23 cellular contexts compared by ENCODE assay signal in the genomic region with DNA sequence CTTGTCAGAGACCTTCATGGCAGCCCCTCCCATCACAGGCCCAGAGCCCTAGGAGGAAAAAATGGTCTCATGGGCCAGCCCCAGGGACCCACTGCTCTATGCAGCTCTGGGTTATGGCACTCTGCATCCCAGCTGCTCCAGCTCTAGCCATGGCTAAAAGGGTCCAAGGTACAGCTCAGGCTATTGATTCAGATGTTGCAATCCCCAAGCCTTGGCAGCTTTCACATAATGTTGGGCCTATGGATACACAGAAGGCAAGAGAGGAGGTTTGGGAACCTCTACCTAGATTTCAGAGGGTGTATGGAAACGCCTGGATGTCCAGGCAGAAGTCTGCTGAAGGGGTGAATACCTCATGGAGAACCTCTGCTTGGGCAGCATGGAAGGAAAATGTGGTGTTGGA.
A peak's percentile ranks its signal among the peaks of the same experiment; 100 is the strongest.
DNase-seq lines count a peak whose midpoint lies in the region; ATAC-seq and TF ChIP-seq lines count a peak whose summit lies in the region.
"Had no signal": no experiment of that assay in that cellular context is flagged by ENCODE, and none has a peak within 500 bp of the region (broad histone marks: within the 10 kb centered on the region; RNA-seq: fewer than 3 reads in every experiment).

No MANE protein-coding gene starts in this region.

- H3K27me3 ChIP-seq in liver (ENCODE audit: control insufficient read depth in 4 of 4, insufficient read depth in 4 of 4, low read length in 3 of 4): no peaks in the 10 kb centered on the region
- H3K27me3 ChIP-seq: BLaER1 treated with 17β-estradiol and CSF1 and Interleukin-3, amounts not matched to agents 10 nM and 100 nM had no signal

- H3K4me1 Mint-ChIP-seq in activated naive CD8-positive, alpha-beta T cell treated with anti-CD3 and anti-CD28 coated beads, Interleukin-2, amount 50 U/mL, for 24 hours: no peaks in the 10 kb centered on the region
- H3K4me1 Mint-ChIP-seq in Calu3 (ENCODE audit: low read depth, unreplicated experiment): no peaks in the 10 kb centered on the region
- H3K4me1 Mint-ChIP-seq: B cell had no signal

- H3K9me3 ChIP-seq in HEK293 (ENCODE audit: control insufficient read depth, insufficient read depth, low read depth, low read length) (no peaks in the 10 kb centered on the region), liver (ENCODE audit: control insufficient read depth in 4 of 4, low read length in 3 of 4) (peaks cover 0 to 4% (median 0%) of the 10 kb centered on the region in 4 donors)
- H3K9me3 ChIP-seq: Caco-2 had no signal

- no peak overlapping the region for H3K4me3 Mint-ChIP-seq in activated naive CD8-positive, alpha-beta T cell treated with anti-CD3 and anti-CD28 coated beads, Interleukin-2, amount 50 U/mL, for 24 hours
- H3K4me3 Mint-ChIP-seq in Calu3 (ENCODE audit: low read depth, unreplicated experiment): no peak overlapping the region
- H3K4me3 Mint-ChIP-seq: B cell; CD4-positive, alpha-beta T cell; CD8-positive, alpha-beta T cell had no signal

- no peaks in the 10 kb centered on the region for H3K4me1 ChIP-seq in HEK293 (ENCODE audit: control insufficient read depth, insufficient read depth, low read length)
- H3K4me1 ChIP-seq in liver (ENCODE audit: control insufficient read depth in 4 of 4, insufficient read depth in 4 of 4, low read length in 3 of 4): no peaks in the 10 kb centered on the region
- H3K4me1 ChIP-seq: A549; BLaER1 treated with 17β-estradiol and CSF1 and Interleukin-3, amounts not matched to agents 10 nM and 100 nM; Caco-2 had no signal

- H3K36me3 ChIP-seq in HEK293 (ENCODE audit: control insufficient read depth in 2 of 2, insufficient read depth in 1 of 2, low read length in 2 of 2) (no peaks in the 10 kb centered on the region), liver (ENCODE audit: control insufficient read depth in 4 of 4, insufficient read depth in 3 of 4, low read depth in 1 of 4, low read length in 3 of 4) (no peaks in the 10 kb centered on the region)
- H3K36me3 ChIP-seq: BLaER1 treated with 17β-estradiol and CSF1 and Interleukin-3, amounts not matched to agents 10 nM and 100 nM had no signal

- DNase-seq in left lobe of liver (ENCODE audit: low spot score) (peak; percentile 69), iPS-NIHi11 (ENCODE audit: low spot score) (no peak), Calu3 (no peak)
- DNase-seq in activated naive CD8-positive, alpha-beta T cell treated with anti-CD3 and anti-CD28 coated beads, Interleukin-2, amount 50 U/mL, for 24 hours: no peak
- DNase-seq: AML-193; Caco-2; CD4-positive, alpha-beta T cell; CD8-positive, alpha-beta T cell; DMS 273 treated with DMSO at 0.1 percent for 48 hours; DMS153; DMS53; DMS79; DND-41; EL; GDM1 had no signal

- H3K9ac ChIP-seq in liver (ENCODE audit: low read depth in 1 of 2, low read length in 2 of 2): no peak overlapping the region
- H3K9ac ChIP-seq: BLaER1 treated with 17β-estradiol and CSF1 and Interleukin-3, amounts not matched to agents 10 nM and 100 nM had no signal

- 30% methylated on average over 1 of the region's 1 CpG for WGBS in liver

- POLR2A ChIA-PET in HEK293 (lab: Yijun Ruan, JAX): no interaction called here

- peaks cover 19% of the 10 kb centered on the region for H3K9me3 Mint-ChIP-seq in activated naive CD8-positive, alpha-beta T cell treated with anti-CD3 and anti-CD28 coated beads, Interleukin-2, amount 50 U/mL, for 24 hours
- peaks cover 6% of the 10 kb centered on the region for H3K9me3 Mint-ChIP-seq in Calu3 (ENCODE audit: low read depth, unreplicated experiment)

- no TSS peak for BruUV-seq in Calu3 (replicated peaks; lab: Mats Ljungman, UMichigan)

- CTCF ChIA-PET in HEK293 (lab: Yijun Ruan, JAX) (no interaction called here), Calu3 (lab: Charles Lee) (no interaction called here)

- no peaks in the 10 kb centered on the region for H3K36me3 Mint-ChIP-seq in activated naive CD8-positive, alpha-beta T cell treated with anti-CD3 and anti-CD28 coated beads, Interleukin-2, amount 50 U/mL, for 24 hours (ENCODE audit: low read depth)
- no peaks in the 10 kb centered on the region for H3K36me3 Mint-ChIP-seq in Calu3 (ENCODE audit: insufficient read depth, unreplicated experiment)
- H3K36me3 Mint-ChIP-seq: CD8-positive, alpha-beta T cell had no signal

- H3K27ac ChIP-seq in HEK293 (ENCODE audit: extremely low read depth, low read depth, low read length) (no peak overlapping the region), liver (ENCODE audit: low read depth in 1 of 2, low read length in 2 of 2) (no peak overlapping the region)
- H3K27ac ChIP-seq: 22Rv1; A549; BLaER1 treated with 17β-estradiol and CSF1 and Interleukin-3, amounts not matched to agents 10 nM and 100 nM; C4-2B had no signal

- no peak overlapping the region for H3K27ac Mint-ChIP-seq in activated naive CD8-positive, alpha-beta T cell treated with anti-CD3 and anti-CD28 coated beads, Interleukin-2, amount 50 U/mL, for 24 hours
- no peak overlapping the region for H3K27ac Mint-ChIP-seq in Calu3 (ENCODE audit: unreplicated experiment)
- H3K27ac Mint-ChIP-seq: B cell; CD4-positive, alpha-beta T cell; CD8-positive, alpha-beta T cell had no signal

- no peak overlapping the region for H3K4me3 ChIP-seq in HEK293 (ENCODE audit: low read depth, low read length)
- H3K4me3 ChIP-seq in liver (ENCODE audit: low read depth in 1 of 3, low read length in 3 of 3): no peak overlapping the region
- H3K4me3 ChIP-seq: A549; BLaER1 treated with 17β-estradiol and CSF1 and Interleukin-3, amounts not matched to agents 10 nM and 100 nM; GM12878 had no signal

- no peak for TF ChIP-seq RAD21 in liver (IDR thresholded peaks at IDR 0.05)

- peak; percentile 99 for ATAC-seq in left lobe of liver
- ATAC-seq in activated naive CD8-positive, alpha-beta T cell treated with anti-CD3 and anti-CD28 coated beads, Interleukin-2, amount 50 U/mL, for 24 hours: no peak
- ATAC-seq: A549; CD8-positive, alpha-beta T cell; GM12878 had no signal

- TF ChIP-seq CTCF in HEK293 (tag by site-specific recombination; IDR thresholded peaks at IDR 0.05): no peak
- no peak for TF ChIP-seq CTCF in liver (IDR thresholded peaks at IDR 0.05; ENCODE audit: low read depth, low read length, missing input control)
- TF ChIP-seq CTCF in Calu3 (IDR thresholded peaks at IDR 0.05; ENCODE audit: unreplicated experiment): no peak

- intact Hi-C loops in Calu3 (cut with micrococcal nuclease; ENCODE audit: unreplicated experiment): no loop called here

- no peaks in the 10 kb centered on the region for H3K27me3 Mint-ChIP-seq in activated naive CD8-positive, alpha-beta T cell treated with anti-CD3 and anti-CD28 coated beads, Interleukin-2, amount 50 U/mL, for 24 hours
- no peaks in the 10 kb centered on the region for H3K27me3 Mint-ChIP-seq in Calu3 (ENCODE audit: unreplicated experiment)
- H3K27me3 Mint-ChIP-seq: B cell; CD4-positive, alpha-beta T cell had no signal

TF ChIP-seq in HEK293, 187 proteins besides CTCF, POLR2A, EP300 and RAD21:
- TF ChIP-seq ZNF121 (tag by site-specific recombination; IDR thresholded peaks at IDR 0.05) (no peak), TRIM28 (IDR thresholded peaks at IDR 0.05; ENCODE audit: borderline replicate concordance, low read length) (peak; percentile 88; the same call in 1 of the 2 replicates), HOXC10 (CRISPR knock-in tag; IDR thresholded peaks at IDR 0.05) (no peak), ZNF48 (tag by site-specific recombination; IDR thresholded peaks at IDR 0.05) (no peak), ZNF585B (tag by site-specific recombination; IDR thresholded peaks at IDR 0.05) (peak; percentile 73), SETDB1 (IDR thresholded peaks at IDR 0.05; ENCODE audit: insufficient read length, low read length) (peak; percentile 82), ZNF76 (tag by site-specific recombination; IDR thresholded peaks at IDR 0.05; ENCODE audit: borderline replicate concordance, low read depth) (no peak)
- TF ChIP-seq, protein P1, sequence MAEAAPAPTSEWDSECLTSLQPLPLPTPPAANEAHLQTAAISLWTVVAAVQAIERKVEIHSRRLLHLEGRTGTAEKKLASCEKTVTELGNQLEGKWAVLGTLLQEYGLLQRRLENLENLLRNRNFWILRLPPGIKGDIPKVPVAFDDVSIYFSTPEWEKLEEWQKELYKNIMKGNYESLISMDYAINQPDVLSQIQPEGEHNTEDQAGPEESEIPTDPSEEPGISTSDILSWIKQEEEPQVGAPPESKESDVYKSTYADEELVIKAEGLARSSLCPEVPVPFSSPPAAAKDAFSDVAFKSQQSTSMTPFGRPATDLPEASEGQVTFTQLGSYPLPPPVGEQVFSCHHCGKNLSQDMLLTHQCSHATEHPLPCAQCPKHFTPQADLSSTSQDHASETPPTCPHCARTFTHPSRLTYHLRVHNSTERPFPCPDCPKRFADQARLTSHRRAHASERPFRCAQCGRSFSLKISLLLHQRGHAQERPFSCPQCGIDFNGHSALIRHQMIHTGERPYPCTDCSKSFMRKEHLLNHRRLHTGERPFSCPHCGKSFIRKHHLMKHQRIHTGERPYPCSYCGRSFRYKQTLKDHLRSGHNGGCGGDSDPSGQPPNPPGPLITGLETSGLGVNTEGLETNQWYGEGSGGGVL (tag by site-specific recombination; IDR thresholded peaks at IDR 0.05): no peak

TF ChIP-seq in liver, 16 proteins besides CTCF, POLR2A, EP300 and RAD21 (continues in another document):
- peak; percentile 23 for TF ChIP-seq HNF4G (IDR thresholded peaks at IDR 0.05)
- peak; percentile 65 to 78 for TF ChIP-seq HNF4A (conservative IDR thresholded peaks at IDR 0.05)
- TF ChIP-seq, protein P2, sequence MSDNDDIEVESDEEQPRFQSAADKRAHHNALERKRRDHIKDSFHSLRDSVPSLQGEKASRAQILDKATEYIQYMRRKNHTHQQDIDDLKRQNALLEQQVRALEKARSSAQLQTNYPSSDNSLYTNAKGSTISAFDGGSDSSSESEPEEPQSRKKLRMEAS (IDR thresholded peaks at IDR 0.05): no peak
- TF ChIP-seq TAF1 (conservative IDR thresholded peaks at IDR 0.05): no peak
- no peak for TF ChIP-seq EGR1 (IDR thresholded peaks at IDR 0.05; ENCODE audit: low read depth in 2 of 2)
- TF ChIP-seq RXRA (IDR thresholded peaks at IDR 0.05): no peak
- peak; percentile 8 for TF ChIP-seq SP1 (IDR thresholded peaks at IDR 0.05)
- TF ChIP-seq JUND (IDR thresholded peaks at IDR 0.05): no peak
- peak; percentile 35 for TF ChIP-seq YY1 (IDR thresholded peaks at IDR 0.05)
- TF ChIP-seq ATF3 (IDR thresholded peaks at IDR 0.05): no peak
- TF ChIP-seq NR2F2 (IDR thresholded peaks at IDR 0.05): no peak
